Comparison of ENCODE assay signal across 19 cellular contexts in the genomic region with DNA sequence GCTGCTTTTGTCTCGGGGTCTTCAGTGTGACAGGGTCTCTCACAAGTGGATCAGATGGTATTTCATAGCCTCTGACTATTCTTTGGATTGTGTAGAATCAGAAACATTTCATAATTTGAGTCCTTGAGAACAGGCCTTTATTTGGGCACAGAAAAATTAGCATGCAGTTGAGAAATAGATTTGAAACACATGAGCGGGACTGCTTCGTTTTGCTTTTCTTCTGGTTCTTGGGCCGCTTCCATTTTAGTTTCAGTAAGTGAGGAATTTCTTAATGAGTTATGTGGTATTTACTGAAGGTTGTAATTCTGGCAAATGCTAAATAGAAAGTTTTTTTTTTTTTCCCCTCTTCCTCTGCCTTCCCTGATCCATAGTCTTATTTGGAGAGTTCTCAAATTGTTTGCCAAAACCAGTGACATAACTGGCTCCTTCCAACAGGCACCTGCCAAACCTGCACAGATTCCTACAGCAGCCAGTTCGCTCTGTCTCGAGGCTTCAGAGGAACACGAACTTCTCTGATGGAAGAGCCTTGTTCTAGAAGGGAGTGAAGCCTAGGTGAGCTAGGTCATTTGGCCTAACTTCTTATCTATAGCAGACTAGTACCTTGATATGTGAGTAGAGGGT.
DNase-seq lines count a peak whose midpoint lies in the region; ATAC-seq and TF ChIP-seq lines count a peak whose summit lies in the region.
"Had no signal": no experiment of that assay in that cellular context is flagged by ENCODE, and none has a peak within 500 bp of the region (broad histone marks: within the 10 kb centered on the region; RNA-seq: fewer than 3 reads in every experiment).

No MANE protein-coding gene starts in this region.

- POLR2A ChIA-PET in CD4-positive, alpha-beta T cell (lab: Charles Lee): no interaction called here

- no peak for TF ChIP-seq CTCF in brain (conservative IDR thresholded peaks at IDR 0.05)
- no peak for TF ChIP-seq CTCF in nephron (IDR thresholded peaks at IDR 0.05; ENCODE audit: unreplicated experiment in 3 of 3)
- no peak for TF ChIP-seq CTCF in CD4-positive, alpha-beta T cell (IDR thresholded peaks at IDR 0.05)

- H3K9me3 ChIP-seq in CD4-positive, alpha-beta T cell (ENCODE audit: control insufficient read depth, low read length): no peaks in the 10 kb centered on the region
- H3K9me3 ChIP-seq: BE2C had no signal

- peak; percentile 7 for ATAC-seq in stimulated activated memory B cell treated with anti-CD40 and anti-IgM and Interleukin-4, amounts not matched to agents 10 μg/mL and 1 μg/mL and 100 μg/mL, for 72 hours
- ATAC-seq in CD4-positive, alpha-beta T cell (ENCODE audit: poor library complexity): no peak
- ATAC-seq: K562, Panc1, Right ventricle myocardium inferior had no signal

- H3K27me3 Mint-ChIP-seq in brain (no peaks in the 10 kb centered on the region), nephron (ENCODE audit: low read depth) (peaks cover 5% of the 10 kb centered on the region)
- no peaks in the 10 kb centered on the region for H3K27me3 Mint-ChIP-seq in stimulated activated memory B cell treated with anti-CD40 and anti-IgM and Interleukin-4, amounts not matched to agents 10 μg/mL and 1 μg/mL and 100 μg/mL, for 72 hours
- H3K27me3 Mint-ChIP-seq in CD4-positive, alpha-beta T cell: no peaks in the 10 kb centered on the region

- H3K27ac Mint-ChIP-seq in brain (peak overlapping the region in 4 of 5 experiments; percentile 10 to 88 (median 70)), nephron (peak overlapping the region; percentile 11 to 93 (median 89))
- H3K27ac Mint-ChIP-seq in stimulated activated memory B cell treated with anti-CD40 and anti-IgM and Interleukin-4, amounts not matched to agents 10 μg/mL and 1 μg/mL and 100 μg/mL, for 72 hours: no peak overlapping the region
- H3K27ac Mint-ChIP-seq in CD4-positive, alpha-beta T cell: no peak overlapping the region

- peak; percentile 37 for DNase-seq in GM03348 (ENCODE audit: low spot score)
- no peak for DNase-seq in stimulated activated CD4-positive, alpha-beta T cell treated with anti-CD3 and anti-CD28 coated beads, Interleukin-1b, Interleukin-23, amount 100 ng/mL, for 48 hours
- DNase-seq in NCI-H2081 treated with DMSO at 0.1 percent for 48 hours (lab: John Stamatoyannopoulos, UW): no peak
- DNase-seq in CD4-positive, alpha-beta T cell: no peak
- no peak for DNase-seq in substantia nigra (lab: John Stamatoyannopoulos, UW)
- DNase-seq: BE2C; Calu3; CD4-positive, alpha-beta memory T cell; DMS53; NCI-H1417 treated with DMSO at 0.1 percent for 48 hours; NCI-H1930; NCI-H446 treated with DMSO at 0.1 percent for 48 hours; NCI-H82 had no signal

- H3K36me3 Mint-ChIP-seq in brain: no peaks in the 10 kb centered on the region
- no peaks in the 10 kb centered on the region for H3K36me3 Mint-ChIP-seq in nephron (ENCODE audit: low read depth)
- no peaks in the 10 kb centered on the region for H3K36me3 Mint-ChIP-seq in stimulated activated memory B cell treated with anti-CD40 and anti-IgM and Interleukin-4, amounts not matched to agents 10 μg/mL and 1 μg/mL and 100 μg/mL, for 72 hours
- H3K36me3 Mint-ChIP-seq in CD4-positive, alpha-beta T cell (ENCODE audit: low read depth): no peaks in the 10 kb centered on the region
- H3K36me3 Mint-ChIP-seq: CD4-positive, alpha-beta memory T cell had no signal

- H3K4me1 Mint-ChIP-seq in brain (peaks cover 11% of the 10 kb centered on the region), nephron (peaks cover 16% of the 10 kb centered on the region)
- H3K4me1 Mint-ChIP-seq in stimulated activated memory B cell treated with anti-CD40 and anti-IgM and Interleukin-4, amounts not matched to agents 10 μg/mL and 1 μg/mL and 100 μg/mL, for 72 hours: no peaks in the 10 kb centered on the region
- no peaks in the 10 kb centered on the region for H3K4me1 Mint-ChIP-seq in CD4-positive, alpha-beta T cell (ENCODE audit: low read depth)
- H3K4me1 Mint-ChIP-seq: CD4-positive, alpha-beta memory T cell had no signal

- CTCF ChIA-PET in CD4-positive, alpha-beta T cell (lab: Charles Lee): no interaction called here

- H3K4me3 Mint-ChIP-seq in brain: peak overlapping the region in 1 of 5 experiments; percentile 15
- H3K4me3 Mint-ChIP-seq in nephron: no peak overlapping the region
- H3K4me3 Mint-ChIP-seq in stimulated activated memory B cell treated with anti-CD40 and anti-IgM and Interleukin-4, amounts not matched to agents 10 μg/mL and 1 μg/mL and 100 μg/mL, for 72 hours: no peak overlapping the region
- H3K4me3 Mint-ChIP-seq in CD4-positive, alpha-beta T cell: no peak overlapping the region
- H3K4me3 Mint-ChIP-seq: CD4-positive, alpha-beta memory T cell had no signal

- H3K9me3 Mint-ChIP-seq in brain (peaks cover 0 to 4% (median 1%) of the 10 kb centered on the region in 5 experiments), nephron (peaks cover 11% of the 10 kb centered on the region)
- no peaks in the 10 kb centered on the region for H3K9me3 Mint-ChIP-seq in stimulated activated memory B cell treated with anti-CD40 and anti-IgM and Interleukin-4, amounts not matched to agents 10 μg/mL and 1 μg/mL and 100 μg/mL, for 72 hours
- no peaks in the 10 kb centered on the region for H3K9me3 Mint-ChIP-seq in CD4-positive, alpha-beta T cell
- H3K9me3 Mint-ChIP-seq: CD4-positive, alpha-beta memory T cell had no signal

- no peaks in the 10 kb centered on the region for H3K27me3 ChIP-seq in CD4-positive, alpha-beta T cell (ENCODE audit: control insufficient read depth, insufficient read depth, low read length)
- H3K27me3 ChIP-seq: BE2C had no signal

- intact Hi-C loops in CD4-positive, alpha-beta T cell (cut with DNase I, micrococcal nuclease): no loop called here

- H3K27ac ChIP-seq in CD4-positive, alpha-beta T cell (ENCODE audit: low read depth, low read length): no peak overlapping the region
- no peak overlapping the region for H3K27ac ChIP-seq in substantia nigra (ENCODE audit: low read depth, low read length, poor library complexity, severe bottlenecking)

Comparison
In these comparisons a context has a peak if more than half of its experiments do, and no peak if none do; other contexts are left out.
1. H3K27ac Mint-ChIP-seq: peak in brain (4 of 5) and nephron (3 of 3); none in stimulated activated memory B cell treated with anti-CD40 and anti-IgM and Interleukin-4, amounts not matched to agents 10 μg/mL and 1 μg/mL and 100 μg/mL, for 72 hours (single experiment) and CD4-positive, alpha-beta T cell (single experiment).